ENCODE assay signal across 8 cellular contexts in the genomic region with DNA sequence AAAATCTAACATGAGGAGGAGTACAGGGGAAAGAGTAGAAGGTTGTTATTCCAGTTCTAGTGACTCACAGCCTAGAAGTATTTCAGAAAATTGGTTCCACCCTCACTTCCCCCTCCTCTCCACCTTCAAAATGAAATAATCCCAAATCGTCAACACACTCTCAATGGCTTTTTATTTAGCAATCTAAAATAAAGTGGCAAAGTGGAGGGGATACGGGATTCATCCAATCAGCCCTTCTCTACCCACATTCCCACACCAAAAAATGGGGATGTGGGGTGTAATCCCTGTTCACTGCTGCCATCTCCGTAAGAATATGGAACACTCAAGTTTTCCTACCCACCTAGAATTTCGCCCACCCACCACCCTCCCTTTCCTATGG. TPM values are rescaled to one million over a fixed set of nuclear protein-coding genes. Genes with fewer than 3 reads are reported as not detected.
DNase-seq lines count a peak whose midpoint lies in the region; ATAC-seq and TF ChIP-seq lines count a peak whose summit lies in the region.

No MANE protein-coding gene starts in this region.

- no peaks in the 10 kb centered on the region for H3K9me2 ChIP-seq in PC-9 (ENCODE audit: insufficient read depth)

- peaks cover 16% of the 10 kb centered on the region; the same call in 1 of the 2 replicates for H3K36me3 ChIP-seq in PC-9 (ENCODE audit: low read depth)
- H3K36me3 ChIP-seq in effector memory CD4-positive, alpha-beta T cell (ENCODE audit: control insufficient read depth, insufficient read depth, low read length), result no peaks in the 10 kb centered on the region
- H3K36me3 ChIP-seq in mucosa of descending colon (ENCODE audit: low read depth), result no peaks in the 10 kb centered on the region

- peak overlapping the region; percentile 85 for H2AFZ ChIP-seq in PC-9

- H3K79me2 ChIP-seq in PC-9 (ENCODE audit: low read depth), result peaks cover 58% of the 10 kb centered on the region

- TSS peak; percentile 78 for BruUV-seq in PC-9 (replicated peaks; lab: Mats Ljungman, UMichigan)

- intact Hi-C loops in PC-9 (cut with micrococcal nuclease; ENCODE audit: unreplicated experiment) (no loop called here), mucosa of descending colon (cut with DNase I, micrococcal nuclease) (no loop called here)

- TF ChIP-seq CTCF in PC-9 (conservative IDR thresholded peaks at IDR 0.05) (0 out of 2 replicates have a peak, but pooled peaks have one; percentile 25), mucosa of descending colon (IDR thresholded peaks at IDR 0.05) (no peak)

- peak overlapping the region; percentile 87 for H3K27ac ChIP-seq in PC-9
- H3K27ac ChIP-seq in effector memory CD4-positive, alpha-beta T cell (ENCODE audit: insufficient read depth, low read length, poor library complexity, severe bottlenecking), result no peak overlapping the region

- H3K4me2 ChIP-seq in PC-9, result peak overlapping the region; percentile 86

- DNase-seq in NCI-H2107 treated with DMSO at 0.1 percent for 48 hours (lab: John Stamatoyannopoulos, UW; ENCODE audit: unreplicated experiment), result peak; percentile 25
- DNase-seq in NCI-H2107 (lab: John Stamatoyannopoulos, UW), result no peak
- DNase-seq in PC-9, result peak in 1 of 2 experiments; percentile 81
- DNase-seq in effector memory CD4-positive, alpha-beta T cell, result no peak
- DNase-seq in mucosa of descending colon, result no peak
- DNase-seq in RPMI8226, result no peak
- no peak for DNase-seq in NK-92 treated with Interleukin-12 subunit alpha and Interleukin-12 subunit beta, amount 100 ng/mL, for 24 hours (lab: John Stamatoyannopoulos, UW)

- peaks cover 49% of the 10 kb centered on the region for H3K4me1 ChIP-seq in PC-9 (replicated peaks; ENCODE audit: insufficient read depth)
- peaks cover 23% of the 10 kb centered on the region for H3K4me1 ChIP-seq in effector memory CD4-positive, alpha-beta T cell (ENCODE audit: control insufficient read depth, insufficient read depth, low read length, poor library complexity, severe bottlenecking)
- H3K4me1 ChIP-seq in mucosa of descending colon (ENCODE audit: low read depth), result peaks cover 22% of the 10 kb centered on the region

- H3K4me3 ChIP-seq in PC-9 (peak overlapping the region; percentile 91), mucosa of descending colon (peak overlapping the region; percentile 61)
- H3K4me3 ChIP-seq in effector memory CD4-positive, alpha-beta T cell (ENCODE audit: insufficient read depth, low read depth, low read length, poor library complexity, severe bottlenecking), result peak overlapping the region; percentile 56

- ATAC-seq in mucosa of descending colon, result peak; percentile 32
- no peak for ATAC-seq in GM18909 (IDR thresholded peaks at IDR 0.05; ENCODE audit: poor library complexity, unreplicated experiment)

- H3K9me3 ChIP-seq in PC-9 (ENCODE audit: insufficient read depth, low read depth) (no peaks in the 10 kb centered on the region), mucosa of descending colon (no peaks in the 10 kb centered on the region)
- no peaks in the 10 kb centered on the region for H3K9me3 ChIP-seq in effector memory CD4-positive, alpha-beta T cell (ENCODE audit: control insufficient read depth, low read length)

- CTCF ChIA-PET in PC-9 (lab: Charles Lee), result interaction anchor here (0.6 to 0.7 kb wide), 3 partner anchors 21 to 42 kb away, joined by 3 to 9 read pairs (median 4); no protein-coding TSS in a partner anchor

- no peaks in the 10 kb centered on the region for H3K27me3 ChIP-seq in PC-9 (ENCODE audit: insufficient read depth, low read depth)
- H3K27me3 ChIP-seq in effector memory CD4-positive, alpha-beta T cell (replicated peaks; ENCODE audit: control insufficient read depth, insufficient read depth, low read length, poor library complexity, severe bottlenecking), result peaks cover 11% of the 10 kb centered on the region

- H3F3A ChIP-seq in PC-9 (ENCODE audit: insufficient read depth, low read depth), result peaks cover 30% of the 10 kb centered on the region

- POLR2A ChIA-PET in PC-9 (lab: Charles Lee; ENCODE audit: unreplicated experiment), result no interaction called here

- peaks cover 48% of the 10 kb centered on the region for H4K20me1 ChIP-seq in PC-9 (ENCODE audit: insufficient read depth)

RNA-seq across cellular contexts. Expression of a gene that starts 1.0 kb away (rescaled TPM):
- 274 and 308 TPM in 2 replicates for total RNA-seq in PC-9 (2021)
- total RNA-seq in mucosa of descending colon, result 100 to 1,000 TPM in 1 of 3 donors, 10 to 100 TPM in 2; 81.5 to 194 (median 87.2) TPM

RNA-seq across cellular contexts. Expression of a gene that starts 41.3 kb away (rescaled TPM):
- total RNA-seq in PC-9 (2021) (6.2 and 8.6 TPM in 2 replicates), mucosa of descending colon (1 to 10 TPM; 1.5 to 9.3 (median 2.8) TPM)
